ENCODE assay signal across 11 cellular contexts in genomic region chr5:136018814-136019777, GRCh38. TPM values are rescaled to one million over a fixed set of nuclear protein-coding genes. Genes with fewer than 3 reads are reported as not detected.
DNase-seq lines count a peak whose midpoint lies in the region; ATAC-seq and TF ChIP-seq lines count a peak whose summit lies in the region.
"Had no signal": no experiment of that assay in that cellular context is flagged by ENCODE, and none has a peak within 500 bp of the region (broad histone marks: within the 10 kb centered on the region; RNA-seq: fewer than 3 reads in every experiment).

No MANE protein-coding gene starts in this region.

- POLR2A ChIA-PET in PC-3 (lab: Charles Lee; ENCODE audit: unreplicated experiment), result interaction anchor here (0.6 kb wide), 1 partner anchor 20 kb away, joined by 5 read pairs; no protein-coding TSS in a partner anchor

- H3K27ac ChIP-seq in PC-3 (ENCODE audit: low read length) (no peak overlapping the region), epithelial cell of prostate (peak overlapping the region; percentile 72)

- no peaks in the 10 kb centered on the region for H4K20me1 ChIP-seq in PC-3 (ENCODE audit: low read length)

- ATAC-seq in PC-3 (no peak), GM18867 (IDR thresholded peaks at IDR 0.05; ENCODE audit: unreplicated experiment) (no peak), HG02884 (IDR thresholded peaks at IDR 0.05; ENCODE audit: unreplicated experiment) (no peak)
- ATAC-seq: natural killer cell treated with Interleukin-12 subunit alpha and Interleukin-12 subunit beta and Interleukin-15 and Interleukin-18, amount 100 ng/mL, for 72 hours had no signal

- H3K4me3 Mint-ChIP-seq in nephron progenitor cell, result no peak overlapping the region
- no peak overlapping the region for H3K4me3 Mint-ChIP-seq in activated naive CD4-positive, alpha-beta T cell treated with anti-CD3 and anti-CD28 coated beads for 36 hours
- H3K4me3 Mint-ChIP-seq: natural killer cell treated with Interleukin-12 subunit alpha and Interleukin-12 subunit beta and Interleukin-15 and Interleukin-18, amount 100 ng/mL, for 72 hours; stimulated activated effector memory CD8-positive, alpha-beta T cell treated with anti-CD3 and anti-CD28 coated beads, Interleukin-12 subunit alpha, Interleukin-12 subunit beta, amount 100 ng/mL, for 72 hours had no signal

- no peaks in the 10 kb centered on the region for H3K27me3 ChIP-seq in PC-3 (ENCODE audit: low read length)

- no peaks in the 10 kb centered on the region for H3F3A ChIP-seq in PC-3 (ENCODE audit: low read length, unreplicated experiment)

- H3K4me1 Mint-ChIP-seq in nephron progenitor cell, result peaks cover 45% of the 10 kb centered on the region
- H3K4me1 Mint-ChIP-seq in activated naive CD4-positive, alpha-beta T cell treated with anti-CD3 and anti-CD28 coated beads for 36 hours (ENCODE audit: low read depth), result no peaks in the 10 kb centered on the region

- no peaks in the 10 kb centered on the region for H3K9me3 Mint-ChIP-seq in nephron progenitor cell
- no peaks in the 10 kb centered on the region for H3K9me3 Mint-ChIP-seq in activated naive CD4-positive, alpha-beta T cell treated with anti-CD3 and anti-CD28 coated beads for 36 hours
- H3K9me3 Mint-ChIP-seq: natural killer cell treated with Interleukin-12 subunit alpha and Interleukin-12 subunit beta and Interleukin-15 and Interleukin-18, amount 100 ng/mL, for 72 hours; stimulated activated effector memory CD8-positive, alpha-beta T cell treated with anti-CD3 and anti-CD28 coated beads, Interleukin-12 subunit alpha, Interleukin-12 subunit beta, amount 100 ng/mL, for 72 hours had no signal

- CTCF ChIA-PET in PC-3 (lab: Charles Lee), result no interaction called here
- CTCF ChIA-PET in activated naive CD4-positive, alpha-beta T cell treated with anti-CD3 and anti-CD28 coated beads for 36 hours (lab: Charles Lee), result no interaction called here

- no peaks in the 10 kb centered on the region for H3K9me2 ChIP-seq in PC-3 (replicated peaks; ENCODE audit: low read length)

- no peaks in the 10 kb centered on the region for H3K9me3 ChIP-seq in PC-3 (ENCODE audit: low read length)

- BruUV-seq in PC-3 (replicated peaks; lab: Mats Ljungman, UMichigan), result no TSS peak

- no peak overlapping the region for H3K9ac ChIP-seq in PC-3 (ENCODE audit: low read length)

- H3K36me3 Mint-ChIP-seq in nephron progenitor cell (ENCODE audit: low read depth), result no peaks in the 10 kb centered on the region
- H3K36me3 Mint-ChIP-seq in activated naive CD4-positive, alpha-beta T cell treated with anti-CD3 and anti-CD28 coated beads for 36 hours (ENCODE audit: low read depth), result no peaks in the 10 kb centered on the region
- H3K36me3 Mint-ChIP-seq: natural killer cell treated with Interleukin-12 subunit alpha and Interleukin-12 subunit beta and Interleukin-15 and Interleukin-18, amount 100 ng/mL, for 72 hours had no signal

- H3K79me2 ChIP-seq in PC-3 (ENCODE audit: low read length), result no peaks in the 10 kb centered on the region

- H2AFZ ChIP-seq in PC-3 (ENCODE audit: low read length), result no peak overlapping the region

- H3K4me3 ChIP-seq in PC-3 (ENCODE audit: low read length), result no peak overlapping the region

- H3K36me3 ChIP-seq in PC-3 (ENCODE audit: low read depth, low read length), result no peaks in the 10 kb centered on the region

- H3K27ac Mint-ChIP-seq in nephron progenitor cell, result peak overlapping the region; percentile 23
- no peak overlapping the region for H3K27ac Mint-ChIP-seq in activated naive CD4-positive, alpha-beta T cell treated with anti-CD3 and anti-CD28 coated beads for 36 hours

- peak; percentile 65 for TF ChIP-seq CTCF in AG09319 (IDR thresholded peaks at IDR 0.05; ENCODE audit: low read depth, low read length)
- TF ChIP-seq CTCF in PC-3 (conservative IDR thresholded peaks at IDR 0.05; ENCODE audit: low read depth, low read length), result no peak
- no peak for TF ChIP-seq CTCF in nephron progenitor cell (IDR thresholded peaks at IDR 0.05)

- H3K4me2 ChIP-seq in PC-3 (ENCODE audit: low read length), result 0 out of 2 replicates have a peak overlapping the region, but pooled peaks have one; percentile 73

- intact Hi-C loops in PC-3 (cut with micrococcal nuclease), result loop anchor here (5.0 kb wide), 1 partner anchor 33 kb away; no protein-coding TSS in a partner anchor
- intact Hi-C loops in activated naive CD4-positive, alpha-beta T cell treated with anti-CD3 and anti-CD28 coated beads for 36 hours (cut with micrococcal nuclease), result no loop called here

- H3K27me3 Mint-ChIP-seq in nephron progenitor cell (ENCODE audit: low read depth, poor library complexity), result peaks cover 22% of the 10 kb centered on the region
- H3K27me3 Mint-ChIP-seq in activated naive CD4-positive, alpha-beta T cell treated with anti-CD3 and anti-CD28 coated beads for 36 hours (ENCODE audit: low read depth), result peaks cover 23% of the 10 kb centered on the region

- DNase-seq in AG09319 (ENCODE audit: extremely low read depth, low read depth) (peak; percentile 97), PC-3 (no peak), epithelial cell of prostate (ENCODE audit: low read depth, low spot score) (no peak), nephron progenitor cell (no peak)
- no peak for DNase-seq in stimulated activated naive CD4-positive, alpha-beta T cell treated with Interleukin-2 at 50 U/mL for 16 hours (lab: John Stamatoyannopoulos, UW)
- DNase-seq in activated naive CD4-positive, alpha-beta T cell treated with anti-CD3 and anti-CD28 coated beads for 36 hours, result no peak
- DNase-seq: central memory CD4-positive, alpha-beta T cell had no signal

- H3K4me1 ChIP-seq in PC-3 (ENCODE audit: insufficient read depth, low read length), result peaks cover 42% of the 10 kb centered on the region

RNA-seq across cellular contexts. Expression of gene TGFBI, which starts 9.7 kb away (rescaled TPM):
- total RNA-seq in PC-3 (2014; rRNA removed), result 4.5 and 4.8 TPM in 2 replicates
- not detected for total RNA-seq in activated naive CD4-positive, alpha-beta T cell treated with anti-CD3 and anti-CD28 coated beads for 36 hours
- total RNA-seq: natural killer cell treated with Interleukin-12 subunit alpha and Interleukin-12 subunit beta and Interleukin-15 and Interleukin-18, amount 100 ng/mL, for 72 hours had no signal
